Comparison of ENCODE assay signal across 9 cellular contexts in the genomic region with DNA sequence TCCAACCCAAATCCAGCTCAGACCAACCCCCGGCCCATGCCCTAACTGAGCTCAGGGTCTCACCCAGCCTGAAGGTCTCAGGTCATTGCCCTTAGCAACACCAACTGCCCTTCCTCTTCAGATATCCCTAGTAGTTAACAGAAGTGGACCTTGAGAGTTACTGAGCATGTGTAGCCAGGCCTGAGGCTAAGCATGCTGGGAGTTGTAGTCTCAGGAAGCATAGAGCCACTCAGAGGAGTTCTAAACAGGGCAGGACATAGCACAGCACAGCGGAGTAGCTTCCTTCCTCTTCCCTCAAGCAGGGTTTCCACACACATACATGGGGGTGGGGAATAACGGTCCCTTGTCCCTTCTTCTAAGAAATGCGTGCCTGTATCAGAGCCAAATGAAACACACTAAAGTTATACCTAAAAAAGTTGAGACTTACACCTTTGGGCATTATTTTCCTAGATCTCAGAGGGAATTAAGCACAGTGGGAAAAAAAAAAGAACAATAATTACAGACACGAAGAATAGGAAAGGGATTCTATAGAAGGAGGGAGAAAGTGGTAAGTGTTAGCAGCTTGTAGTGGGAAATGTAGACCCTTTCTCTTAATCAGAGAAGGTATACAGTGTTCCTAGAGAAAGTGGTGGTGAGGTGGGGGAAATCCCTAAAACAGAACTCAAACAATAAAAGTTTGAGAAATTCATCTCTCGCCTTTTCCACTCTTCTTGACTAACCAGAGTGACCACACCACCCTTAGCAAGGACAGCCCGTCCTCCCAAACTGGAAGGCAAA. TPM values are rescaled to one million over a fixed set of nuclear protein-coding genes. Genes with fewer than 3 reads are reported as not detected.
DNase-seq lines count a peak whose midpoint lies in the region; ATAC-seq and TF ChIP-seq lines count a peak whose summit lies in the region.
"Had no signal": no experiment of that assay in that cellular context is flagged by ENCODE, and none has a peak within 500 bp of the region (broad histone marks: within the 10 kb centered on the region; RNA-seq: fewer than 3 reads in every experiment).

No MANE protein-coding gene starts in this region.

- DNase-seq in GM20000 (ENCODE audit: low spot score) (peak; percentile 90), HUDEP-2 (lab: John Stamatoyannopoulos, UW; ENCODE audit: unreplicated experiment in 76 of 76) (peak in 65 of 76 experiments; percentile 3 to 80 (median 41)), T-helper 17 cell (peak in 1 of 3 donors; percentile 28), mammary epithelial cell (peak; percentile 63), spleen (no peak), mesenteric fat pad (ENCODE audit: low spot score) (no peak)

- H3K4me1 Mint-ChIP-seq in T-helper 17 cell: peaks cover 57% of the 10 kb centered on the region

- H3K79me2 ChIP-seq in DOHH2 (ENCODE audit: control insufficient read depth, low read length) (peaks cover 92% of the 10 kb centered on the region), mammary epithelial cell (ENCODE audit: insufficient read depth, low read length) (peaks cover 99% of the 10 kb centered on the region)

- 57% methylated on average over 7 of the region's 7 CpGs for WGBS in mammary epithelial cell (ENCODE audit: low coverage, missing lambda C conversion rate)
- WGBS in spleen, 5 donors: 16 to 28% (median 19%) methylated on average over 7 of the region's 7 CpGs

- no peak overlapping the region for H2AFZ ChIP-seq in mammary epithelial cell (ENCODE audit: low read depth, low read length)

- BruUV-seq in mammary epithelial cell (replicated peaks; lab: Mats Ljungman, UMichigan): no TSS peak

- peaks cover 15% of the 10 kb centered on the region for H3K36me3 Mint-ChIP-seq in T-helper 17 cell (ENCODE audit: low read depth)

- H3K4me3 Mint-ChIP-seq in T-helper 17 cell: peak overlapping the region; percentile 95

- no peak for TF ChIP-seq POLR2A in spleen (IDR thresholded peaks at IDR 0.05)

- H3K27ac ChIP-seq in DOHH2 (ENCODE audit: low read depth, low read length): peak overlapping the region; percentile 60
- H3K27ac ChIP-seq in mammary epithelial cell (ENCODE audit: insufficient read depth, low read depth, low read length): no peak overlapping the region
- H3K27ac ChIP-seq in iPS-20b (ENCODE audit: low read length): peak overlapping the region; percentile 2
- H3K27ac ChIP-seq in spleen: peak overlapping the region; percentile 22 to 99 (median 94)
- H3K27ac ChIP-seq: ovary had no signal

- H3K4me2 ChIP-seq in DOHH2 (ENCODE audit: low read length): peak overlapping the region; percentile 82
- H3K4me2 ChIP-seq in mammary epithelial cell (ENCODE audit: insufficient read depth, low read depth, low read length): peak overlapping the region; percentile 95

- intact Hi-C loops in mammary epithelial cell (cut with micrococcal nuclease): loop anchor here (2.0 kb wide), 1 partner anchor 27 kb away; no protein-coding TSS in a partner anchor
- intact Hi-C loops in spleen (cut with DNase I; ENCODE audit: low total_unique reads): no loop called here

- H3K36me3 ChIP-seq in DOHH2 (ENCODE audit: control insufficient read depth, low read length) (peaks cover 70% of the 10 kb centered on the region), mammary epithelial cell (ENCODE audit: insufficient read depth, low read length) (peaks cover 10% of the 10 kb centered on the region), iPS-20b (ENCODE audit: insufficient read depth, low read depth, low read length) (peaks cover 47% of the 10 kb centered on the region), spleen (peaks cover 4 to 42% (median 41%) of the 10 kb centered on the region in 6 donors)
- H3K36me3 ChIP-seq: ovary had no signal

- in situ Hi-C loops in mammary epithelial cell (cut with MboI; ENCODE audit: low sequenced_read_pairs in 2 of 2): no loop called here

- no peak overlapping the region for H3K9ac ChIP-seq in mammary epithelial cell (ENCODE audit: insufficient read depth, low read length)
- peak overlapping the region; percentile 2; the same call in 1 of the 2 replicates for H3K9ac ChIP-seq in iPS-20b (ENCODE audit: low read depth, low read length)

- dilution Hi-C loops in mammary epithelial cell (cut with HindIII; ENCODE audit: low sequenced_read_pairs): no loop called here

- H4K20me1 ChIP-seq in DOHH2 (ENCODE audit: control insufficient read depth, insufficient read depth, low read depth, low read length) (peaks cover 39% of the 10 kb centered on the region), mammary epithelial cell (ENCODE audit: insufficient read depth, low read length) (peaks cover 5% of the 10 kb centered on the region)

- H3K4me3 ChIP-seq in DOHH2 (ENCODE audit: low read length): peak overlapping the region; percentile 92
- no peak overlapping the region for H3K4me3 ChIP-seq in mammary epithelial cell (replicated peaks in 1 of 3; ENCODE audit: insufficient read depth in 1 of 3, low read depth in 2 of 3, low read length in 3 of 3)
- H3K4me3 ChIP-seq in iPS-20b (ENCODE audit: low read length): peak overlapping the region; percentile 33; the same call in 1 of the 2 replicates
- peak overlapping the region in 5 of 8 donors; percentile 83 to 97 (median 96) for H3K4me3 ChIP-seq in spleen

- ATAC-seq in T-helper 17 cell: peak; percentile 75

- H3K9me2 ChIP-seq in DOHH2 (replicated peaks; ENCODE audit: control insufficient read depth, low read length): no peaks in the 10 kb centered on the region

- TF ChIP-seq CTCF in DOHH2 (IDR thresholded peaks at IDR 0.05; ENCODE audit: low read depth, low read length, poor library complexity, severe bottlenecking) (no peak), GM20000 (IDR thresholded peaks at IDR 0.05; ENCODE audit: extremely low read depth, missing control alignments) (no peak), mammary epithelial cell (conservative IDR thresholded peaks at IDR 0.05 in 1 of 2, IDR thresholded peaks at IDR 0.05 in 1 of 2; ENCODE audit: extremely low read depth in 1 of 2, insufficient read depth in 1 of 2, low read depth in 1 of 2, low read length in 2 of 2) (no peak), spleen (IDR thresholded peaks at IDR 0.05 in 8 of 11, conservative IDR thresholded peaks at IDR 0.05 in 3 of 11) (no peak)

- H3K27me3 ChIP-seq in DOHH2 (ENCODE audit: control insufficient read depth, low read length) (no peaks in the 10 kb centered on the region), mammary epithelial cell (ENCODE audit: insufficient read depth, low read length) (no peaks in the 10 kb centered on the region), iPS-20b (ENCODE audit: insufficient read depth, low read length) (no peaks in the 10 kb centered on the region), spleen (replicated peaks in 1 of 7) (no peaks in the 10 kb centered on the region)
- H3K27me3 ChIP-seq: ovary had no signal

- peak overlapping the region; percentile 96 for H3K27ac Mint-ChIP-seq in T-helper 17 cell

- H3K9me3 ChIP-seq in DOHH2 (ENCODE audit: control insufficient read depth, insufficient read depth, low read length) (no peaks in the 10 kb centered on the region), T-helper 17 cell (ENCODE audit: control insufficient read depth, low read length, poor library complexity, severe bottlenecking) (no peaks in the 10 kb centered on the region), mammary epithelial cell (replicated peaks; ENCODE audit: insufficient read depth, low read length) (no peaks in the 10 kb centered on the region), iPS-20b (ENCODE audit: insufficient read depth, low read depth, low read length) (no peaks in the 10 kb centered on the region), spleen (no peaks in the 10 kb centered on the region)
- H3K9me3 ChIP-seq: ovary had no signal

- no peaks in the 10 kb centered on the region for H3F3A ChIP-seq in DOHH2 (ENCODE audit: control insufficient read depth, insufficient read depth)

- CTCF ChIA-PET in mammary epithelial cell (lab: Charles Lee; ENCODE audit: low non-redundant PET): no interaction called here

- H3K4me1 ChIP-seq in DOHH2 (ENCODE audit: control insufficient read depth, low read length): peaks cover 27% of the 10 kb centered on the region
- H3K4me1 ChIP-seq in mammary epithelial cell (ENCODE audit: insufficient read depth, low read length): peaks cover 24% of the 10 kb centered on the region
- H3K4me1 ChIP-seq in iPS-20b (ENCODE audit: insufficient read depth, low read length): peaks cover 17% of the 10 kb centered on the region
- peaks cover 35 to 73% (median 54%) of the 10 kb centered on the region in 6 donors for H3K4me1 ChIP-seq in spleen

- no peaks in the 10 kb centered on the region for H3K27me3 Mint-ChIP-seq in T-helper 17 cell

RNA-seq across cellular contexts. Expression of a gene that starts 4.4 kb away (rescaled TPM):
- total RNA-seq in T-helper 17 cell (100 to 1,000 TPM; 137 to 139 TPM), mammary epithelial cell (10 to 100 TPM; 30.7 to 78.0 TPM), spleen (100 to 1,000 TPM; 115 to 172 (median 163) TPM), mesenteric fat pad (79.7 TPM)
- polyA plus RNA-seq in mammary epithelial cell (8.0 TPM), spleen (10 to 100 TPM in 1 of 3 donors, 1 to 10 TPM in 2; 5.1 to 42.1 (median 6.0) TPM)
- 90.4 TPM for polyA minus RNA-seq in mammary epithelial cell

RNA-seq across cellular contexts. Expression of a gene that starts 13.6 kb away (rescaled TPM):
- 1 to 10 TPM; 7.9 to 8.1 TPM for total RNA-seq in T-helper 17 cell
- 1 to 10 TPM; 1.0 to 2.3 TPM for total RNA-seq in mammary epithelial cell
- polyA plus RNA-seq in mammary epithelial cell: 1.9 TPM
- polyA minus RNA-seq in mammary epithelial cell: not detected
- 1 to 10 TPM; 2.0 to 4.3 (median 2.5) TPM for total RNA-seq in spleen
- polyA plus RNA-seq in spleen: 1 to 10 TPM; 3.9 to 6.7 (median 5.5) TPM
- 0.42 TPM for total RNA-seq in mesenteric fat pad

RNA-seq across cellular contexts. Expression of a gene that starts 37.6 kb away (rescaled TPM):
- total RNA-seq in T-helper 17 cell: 10 to 100 TPM; 41.4 to 47.7 TPM
- 10 to 100 TPM; 56.7 to 84.8 TPM for total RNA-seq in mammary epithelial cell
- polyA plus RNA-seq in mammary epithelial cell: 89.0 TPM
- 73.9 TPM for polyA minus RNA-seq in mammary epithelial cell
- total RNA-seq in spleen: 10 to 100 TPM; 40.2 to 47.2 (median 44.6) TPM
- polyA plus RNA-seq in spleen: 10 to 100 TPM; 34.1 to 41.4 (median 39.8) TPM
- total RNA-seq in mesenteric fat pad: 61.7 TPM

RNA-seq across cellular contexts. Expression of a gene that starts 38.4 kb away (rescaled TPM):
- total RNA-seq in T-helper 17 cell: under 1 TPM; 0.17 to 0.44 TPM
- under 1 TPM in 1 of 2 donors, not detected in 1; under 0.01 TPM for total RNA-seq in mammary epithelial cell
- polyA plus RNA-seq in mammary epithelial cell: not detected
- not detected for polyA minus RNA-seq in mammary epithelial cell
- 1 to 10 TPM in 3 of 7 donors, under 1 TPM in 4; 0.33 to 2.6 (median 0.79) TPM for total RNA-seq in spleen
- under 1 TPM; 0.09 to 0.74 (median 0.59) TPM for polyA plus RNA-seq in spleen
- total RNA-seq in mesenteric fat pad: 1.5 TPM

RNA-seq across cellular contexts. Expression of a gene that starts 54.5 kb away (rescaled TPM):
- total RNA-seq in T-helper 17 cell: 100 to 1,000 TPM; 257 to 270 TPM
- 10 to 100 TPM; 22.8 to 24.2 TPM for total RNA-seq in mammary epithelial cell
- polyA plus RNA-seq in mammary epithelial cell: 11.1 TPM
- 3.6 TPM for polyA minus RNA-seq in mammary epithelial cell
- 100 to 1,000 TPM in 2 of 7 donors, 10 to 100 TPM in 5; 60.3 to 108 (median 85.8) TPM for total RNA-seq in spleen
- 10 to 100 TPM; 44.1 to 78.0 (median 61.2) TPM for polyA plus RNA-seq in spleen
- 46.1 TPM for total RNA-seq in mesenteric fat pad

Comparison
In these comparisons a context has a peak if more than half of its experiments do, and no peak if none do; other contexts are left out.
1. H3K4me3 ChIP-seq: peak in DOHH2 (single experiment), iPS-20b (single experiment) and spleen (5 of 8); none in mammary epithelial cell (0 of 3).
2. DNase-seq: peak in GM20000 (single experiment), HUDEP-2 (65 of 76) and mammary epithelial cell (single experiment); none in spleen (single experiment) and mesenteric fat pad (single experiment).